In genomic region chr17:27760069-27760885, GRCh38 we compare ENCODE assay signal across 8 cellular contexts. TPM values are rescaled to one million over a fixed set of nuclear protein-coding genes. Genes with fewer than 3 reads are reported as not detected.
DNase-seq lines count a peak whose midpoint lies in the region; TF ChIP-seq lines count a peak whose summit lies in the region.

No MANE protein-coding gene starts in this region.

- no peak overlapping the region for H3K4me3 Mint-ChIP-seq in activated CD4-positive, alpha-beta T cell treated with anti-CD3 and anti-CD28 coated beads, Interleukin-2, amount 10 ng/mL, durations not matched to agents 24 days and 14 days

- H3K27ac Mint-ChIP-seq in activated CD4-positive, alpha-beta T cell treated with anti-CD3 and anti-CD28 coated beads, Interleukin-2, amount 10 ng/mL, durations not matched to agents 24 days and 14 days: no peak overlapping the region

- DNase-seq in NCI-H446 (lab: John Stamatoyannopoulos, UW): peak; percentile 11 to 51
- no peak for DNase-seq in NCI-H446 treated with DMSO at 0.1 percent for 48 hours (lab: John Stamatoyannopoulos, UW)
- peak; percentile 6 for DNase-seq in NCI-H1105 (lab: John Stamatoyannopoulos, UW)
- peak; percentile 91 for DNase-seq in activated CD4-positive, alpha-beta T cell treated with anti-CD3 and anti-CD28 coated beads, Interleukin-2, amount 10 ng/mL, durations not matched to agents 24 days and 14 days
- peak; percentile 72 for DNase-seq in colonic mucosa
- DNase-seq in lung microvascular endothelial cell (ENCODE audit: low read depth in 2 of 2): peak; percentile 38 to 58
- peak; percentile 59 for DNase-seq in stimulated activated CD8-positive, alpha-beta memory T cell treated with anti-CD3 and anti-CD28 coated beads, Interleukin-15, amount 100 ng/mL, for 1 hour (ENCODE audit: low read depth)
- no peak for DNase-seq in mesenteric fat pad (ENCODE audit: low spot score)

- H3K4me1 ChIP-seq in colonic mucosa: no peaks in the 10 kb centered on the region

- H3K27me3 Mint-ChIP-seq in activated CD4-positive, alpha-beta T cell treated with anti-CD3 and anti-CD28 coated beads, Interleukin-2, amount 10 ng/mL, durations not matched to agents 24 days and 14 days: no peaks in the 10 kb centered on the region

- H3K4me3 ChIP-seq in colonic mucosa: no peak overlapping the region

- intact Hi-C loops in activated CD4-positive, alpha-beta T cell treated with anti-CD3 and anti-CD28 coated beads, Interleukin-2, amount 10 ng/mL, durations not matched to agents 24 days and 14 days (cut with micrococcal nuclease): loop anchor here (1.0 to 5.0 kb wide), 2 partner anchors 47 to 120 kb away; no protein-coding TSS in a partner anchor
- intact Hi-C loops in colonic mucosa (cut with DNase I): loop anchor here (2.0 kb wide), 1 partner anchor 119 kb away; no protein-coding TSS in a partner anchor

- H3K4me1 Mint-ChIP-seq in activated CD4-positive, alpha-beta T cell treated with anti-CD3 and anti-CD28 coated beads, Interleukin-2, amount 10 ng/mL, durations not matched to agents 24 days and 14 days: peaks cover 1% of the 10 kb centered on the region

- no peaks in the 10 kb centered on the region for H3K36me3 Mint-ChIP-seq in activated CD4-positive, alpha-beta T cell treated with anti-CD3 and anti-CD28 coated beads, Interleukin-2, amount 10 ng/mL, durations not matched to agents 24 days and 14 days (ENCODE audit: low read depth)

- H3K27ac ChIP-seq in colonic mucosa: no peak overlapping the region

- H3K27me3 ChIP-seq in colonic mucosa: no peaks in the 10 kb centered on the region

- peak; percentile 88 for TF ChIP-seq CTCF in colonic mucosa (IDR thresholded peaks at IDR 0.05)

- H3K9me3 Mint-ChIP-seq in activated CD4-positive, alpha-beta T cell treated with anti-CD3 and anti-CD28 coated beads, Interleukin-2, amount 10 ng/mL, durations not matched to agents 24 days and 14 days: no peaks in the 10 kb centered on the region

- H3K9me3 ChIP-seq in colonic mucosa: no peaks in the 10 kb centered on the region

- no peaks in the 10 kb centered on the region for H3K36me3 ChIP-seq in colonic mucosa

- no peak overlapping the region for H3K9ac ChIP-seq in colonic mucosa (ENCODE audit: low read depth in 2 of 2, low read length in 2 of 2)

RNA-seq across cellular contexts. Expression of gene NOS2, which starts 40.1 kb away (rescaled TPM):
- 0.05 TPM in 1 of 2 replicates, not detected in the other for total RNA-seq in activated CD4-positive, alpha-beta T cell treated with anti-CD3 and anti-CD28 coated beads, Interleukin-2, amount 10 ng/mL, durations not matched to agents 24 days and 14 days
- total RNA-seq in colonic mucosa (10 to 100 TPM; 29.7 to 34.5 TPM), lung microvascular endothelial cell (0.20 and 0.22 TPM in 2 replicates), mesenteric fat pad (0.13 TPM)

Comparison
In these comparisons a context has a peak if more than half of its experiments do, and no peak if none do; other contexts are left out.
1. DNase-seq: peak in NCI-H446 (2 of 2), NCI-H1105 (single experiment), activated CD4-positive, alpha-beta T cell treated with anti-CD3 and anti-CD28 coated beads, Interleukin-2, amount 10 ng/mL, durations not matched to agents 24 days and 14 days (single experiment), colonic mucosa (single experiment), lung microvascular endothelial cell (2 of 2) and stimulated activated CD8-positive, alpha-beta memory T cell treated with anti-CD3 and anti-CD28 coated beads, Interleukin-15, amount 100 ng/mL, for 1 hour (single experiment); none in NCI-H446 treated with DMSO at 0.1 percent for 48 hours (single experiment) and mesenteric fat pad (single experiment).
2. RNA of gene NOS2, which starts 40.1 kb away (total RNA-seq): 29.7 to 34.5 TPM in colonic mucosa; 0.20 to 0.22 TPM in lung microvascular endothelial cell, 0.13 TPM in mesenteric fat pad (single experiment) and 0.05 TPM in activated CD4-positive, alpha-beta T cell treated with anti-CD3 and anti-CD28 coated beads, Interleukin-2, amount 10 ng/mL, durations not matched to agents 24 days and 14 days; every median in the first group is over 10 times any median in the second.